In the genomic region with DNA sequence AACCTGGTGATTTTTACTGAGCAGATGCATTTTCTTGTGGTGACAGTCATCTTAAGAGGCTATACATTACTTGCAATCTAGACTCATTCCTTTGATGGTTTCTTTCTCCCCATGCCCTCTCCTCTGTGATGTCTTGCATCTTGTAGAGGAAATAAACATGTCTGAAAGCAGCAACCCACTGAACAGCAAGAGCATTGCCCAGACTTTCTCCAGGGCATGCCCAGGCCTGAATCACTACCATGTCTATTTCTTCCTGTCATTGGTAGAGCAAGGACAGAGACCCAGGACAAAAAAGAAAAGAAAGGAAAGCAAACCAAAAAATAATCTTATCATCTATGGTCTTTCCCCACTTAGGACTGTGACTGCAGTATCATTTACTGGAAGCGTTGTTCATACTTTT, we compare ENCODE assay signal across 30 cellular contexts.
"Had no signal": no experiment of that assay in that cellular context is flagged by ENCODE, and none has a peak within 500 bp of the region (broad histone marks: within the 10 kb centered on the region; RNA-seq: fewer than 3 reads in every experiment).

No MANE protein-coding gene starts in this region.

- ATAC-seq: esophagus mucosa; gastrocnemius medialis; heart right ventricle; left cardiac atrium; left lung; left ventricle myocardium superior; lower lobe of right lung; mucosa of descending colon; naive thymus-derived CD8-positive, alpha-beta T cell had no signal

- H3K4me3 Mint-ChIP-seq: memory B cell; naive B cell; naive thymus-derived CD8-positive, alpha-beta T cell had no signal

- H3K36me3 Mint-ChIP-seq: memory B cell, naive B cell had no signal

- H3K27ac ChIP-seq: coronary artery, dorsolateral prefrontal cortex, epithelial cell of prostate, esophagus squamous epithelium, gastrocnemius medialis, heart right ventricle, left lung, lower lobe of right lung had no signal

- H3K4me3 ChIP-seq: coronary artery, dorsolateral prefrontal cortex, esophagus squamous epithelium, gastrocnemius medialis, heart right ventricle, left lung, lower lobe of right lung, mucosa of descending colon had no signal

- FAIRE-seq: colon, endothelial cell of umbilical vein, islet of Langerhans, keratinocyte had no signal

- H3K36me3 ChIP-seq: esophagus squamous epithelium, gastrocnemius medialis, heart right ventricle, left lung, lower lobe of right lung had no signal

- H3K9me3 Mint-ChIP-seq: memory B cell had no signal

- DNase-seq: dermis blood vessel endothelial cell; dorsolateral prefrontal cortex; effector CD4-positive, alpha-beta T cell; effector memory CD4-positive, alpha-beta T cell; erythroblast; esophagus squamous epithelium; foreskin fibroblast; foreskin melanocyte; gastrocnemius medialis; glutamatergic neuron; head of caudate nucleus; heart right ventricle; hippocampal formation; left cardiac atrium; left lung; left ventricle myocardium superior; lower lobe of right lung; mesendoderm; midbrain; mucosa of descending colon; naive B cell; naive thymus-derived CD8-positive, alpha-beta T cell had no signal

- H3K9me3 ChIP-seq: esophagus squamous epithelium, gastrocnemius medialis, heart right ventricle, left lung, lower lobe of right lung, mucosa of descending colon had no signal

- H3K4me1 Mint-ChIP-seq: memory B cell had no signal

- H3K27ac Mint-ChIP-seq: memory B cell; naive thymus-derived CD8-positive, alpha-beta T cell had no signal
